In the genomic region with DNA sequence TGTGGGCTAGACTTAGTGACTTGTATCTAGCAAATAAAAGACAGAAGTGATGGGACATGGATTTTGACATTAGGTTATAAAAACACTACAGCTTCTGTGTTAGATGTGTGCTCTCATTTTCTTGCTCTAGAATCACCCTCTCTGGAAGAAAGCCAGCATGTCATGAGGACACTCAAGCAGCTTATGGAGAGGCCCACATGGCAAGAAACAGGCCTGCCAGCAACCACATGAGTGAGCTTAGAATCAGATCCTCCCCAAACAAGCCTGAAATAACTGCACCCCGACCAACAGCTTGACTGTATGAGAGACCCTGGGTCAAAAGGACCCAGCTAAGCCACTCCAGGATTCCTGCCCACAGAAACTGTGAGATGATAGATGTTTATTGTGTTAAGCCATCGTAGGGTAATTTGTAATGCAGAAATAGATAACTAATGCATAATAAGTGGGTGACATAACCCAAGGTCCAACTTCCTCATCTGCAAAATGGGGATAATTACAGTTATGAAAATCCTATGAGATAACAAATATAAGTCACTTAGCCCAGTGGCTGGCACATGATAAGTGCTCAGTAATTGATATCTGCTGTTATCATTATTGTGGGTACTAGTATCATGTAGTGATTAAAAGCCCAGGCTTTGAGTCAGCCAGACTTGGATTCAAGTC, we compare ENCODE assay signal across 13 cellular contexts.
DNase-seq lines count a peak whose midpoint lies in the region; ATAC-seq, FAIRE-seq and TF ChIP-seq lines count a peak whose summit lies in the region.
"Had no signal": no experiment of that assay in that cellular context is flagged by ENCODE, and none has a peak within 500 bp of the region (broad histone marks: within the 10 kb centered on the region; RNA-seq: fewer than 3 reads in every experiment).

No MANE protein-coding gene starts in this region.

- ATAC-seq in left lobe of liver = no peak

- no peak for FAIRE-seq in kidney (lab: Jason Lieb, UNC)

- intact Hi-C loops in kidney (cut with DNase I) = no loop called here

- H3K9me3 ChIP-seq in kidney (ENCODE audit: control insufficient read depth in 1 of 2, low read length in 2 of 2) = peaks cover 0 to 5% of the 10 kb centered on the region in 2 donors

- DNase-seq in HFF-Myc (ENCODE audit: extremely low read depth, low read depth) (peak; percentile 27), RPMI7951 (ENCODE audit: low read depth) (peak; percentile 32), fibroblast of the aortic adventitia (ENCODE audit: low read depth) (peak; percentile 27), skeletal muscle cell (ENCODE audit: low read depth) (peak; percentile 54), kidney (no peak), NCI-H2227 treated with DMSO at 0.1 percent for 48 hours (lab: John Stamatoyannopoulos, UW) (no peak), T-helper 9 cell (no peak), left lobe of liver (ENCODE audit: low spot score) (no peak)
- DNase-seq: activated effector memory CD4-positive, alpha-beta T cell treated with Interleukin-2 at 50 U/mL for 16 hours; DMS153; effector CD4-positive, alpha-beta T cell; immature natural killer cell had no signal

- H3K4me3 ChIP-seq in HFF-Myc (replicated peaks; ENCODE audit: low read depth, low read length) = no peak overlapping the region
- H3K4me3 ChIP-seq in fibroblast of the aortic adventitia (ENCODE audit: low read depth, low read length) = no peak overlapping the region
- H3K4me3 ChIP-seq in skeletal muscle cell (ENCODE audit: low read depth, low read length) = no peak overlapping the region
- no peak overlapping the region for H3K4me3 ChIP-seq in kidney (ENCODE audit: low read length in 2 of 2)

- no peak overlapping the region for H3K27ac ChIP-seq in kidney (ENCODE audit: low read depth in 2 of 2, low read length in 2 of 2)
- H3K27ac ChIP-seq: VCaP had no signal

- no peaks in the 10 kb centered on the region for H3K4me1 ChIP-seq in kidney (ENCODE audit: control insufficient read depth in 1 of 2, insufficient read depth in 1 of 2, low read depth in 1 of 2, low read length in 2 of 2)

- no peak for TF ChIP-seq CTCF in HFF-Myc (IDR thresholded peaks at IDR 0.05; ENCODE audit: low read depth, low read length, missing control alignments)
- TF ChIP-seq CTCF in fibroblast of the aortic adventitia (IDR thresholded peaks at IDR 0.05; ENCODE audit: insufficient read depth, low read length) = no peak
- TF ChIP-seq CTCF in kidney (IDR thresholded peaks at IDR 0.05; ENCODE audit: borderline replicate concordance, extremely low read depth, insufficient read depth) = no peak

- no peaks in the 10 kb centered on the region for H3K36me3 ChIP-seq in kidney (ENCODE audit: control insufficient read depth in 1 of 2, insufficient read depth in 2 of 2, low read length in 2 of 2)

- H3K9ac ChIP-seq in kidney (ENCODE audit: low read length in 2 of 2) = no peak overlapping the region

Comparison
In these comparisons a context has a peak if more than half of its experiments do, and no peak if none do; other contexts are left out.
1. DNase-seq: peak in HFF-Myc (single experiment), RPMI7951 (single experiment), fibroblast of the aortic adventitia (single experiment) and skeletal muscle cell (single experiment); none in kidney (single experiment), NCI-H2227 treated with DMSO at 0.1 percent for 48 hours (single experiment), T-helper 9 cell (single experiment) and left lobe of liver (single experiment).